9 cellular contexts compared by ENCODE assay signal in genomic region chr4:113574636-113575103, GRCh38.
A peak's percentile ranks its signal among the peaks of the same experiment; 100 is the strongest.
DNase-seq lines count a peak whose midpoint lies in the region; ATAC-seq and TF ChIP-seq lines count a peak whose summit lies in the region.
"Had no signal": no experiment of that assay in that cellular context is flagged by ENCODE, and none has a peak within 500 bp of the region (broad histone marks: within the 10 kb centered on the region; RNA-seq: fewer than 3 reads in every experiment).

No MANE protein-coding gene starts in this region.

- no peak overlapping the region for H3K4me3 Mint-ChIP-seq in activated naive CD4-positive, alpha-beta T cell treated with anti-CD3 and anti-CD28 coated beads for 36 hours

- ATAC-seq in thoracic aorta (ENCODE audit: insufficient number of reproducible peaks, low FRiP score, low read depth): peak; percentile 45
- ATAC-seq in GM19467 (IDR thresholded peaks at IDR 0.05; ENCODE audit: unreplicated experiment): no peak

- peak; percentile 5 for DNase-seq in brain pericyte (ENCODE audit: low read depth, low spot score)
- DNase-seq in kidney epithelial cell (ENCODE audit: low read depth): peak; percentile 19
- no peak for DNase-seq in thoracic aorta (ENCODE audit: low spot score)
- no peak for DNase-seq in activated CD4-positive, alpha-beta T cell treated with anti-CD3 and anti-CD28 coated beads, Interleukin-2, amount 50 U/mL, for 4 hours
- no peak for DNase-seq in activated naive CD4-positive, alpha-beta T cell treated with anti-CD3 and anti-CD28 coated beads for 36 hours
- no peak for DNase-seq in DMS79 treated with DMSO at 0.1 percent for 48 hours (lab: John Stamatoyannopoulos, UW)
- DNase-seq: T-helper 9 cell had no signal

- peaks cover 5% of the 10 kb centered on the region for H3K9me3 Mint-ChIP-seq in activated naive CD4-positive, alpha-beta T cell treated with anti-CD3 and anti-CD28 coated beads for 36 hours

- peak overlapping the region; percentile 23 to 53 for H3K27ac ChIP-seq in thoracic aorta

- H3K27me3 Mint-ChIP-seq in activated naive CD4-positive, alpha-beta T cell treated with anti-CD3 and anti-CD28 coated beads for 36 hours (ENCODE audit: low read depth): no peaks in the 10 kb centered on the region

- H3K4me1 Mint-ChIP-seq in activated naive CD4-positive, alpha-beta T cell treated with anti-CD3 and anti-CD28 coated beads for 36 hours (ENCODE audit: low read depth): peaks cover 56% of the 10 kb centered on the region

- TF ChIP-seq CTCF in kidney epithelial cell (IDR thresholded peaks at IDR 0.05; ENCODE audit: insufficient read depth, low read length, poor library complexity, severe bottlenecking) (no peak), thoracic aorta (IDR thresholded peaks at IDR 0.05) (no peak)

- CTCF ChIA-PET in activated naive CD4-positive, alpha-beta T cell treated with anti-CD3 and anti-CD28 coated beads for 36 hours (lab: Charles Lee): no interaction called here

- H3K27ac Mint-ChIP-seq in activated naive CD4-positive, alpha-beta T cell treated with anti-CD3 and anti-CD28 coated beads for 36 hours: no peak overlapping the region

- H3K36me3 Mint-ChIP-seq in activated naive CD4-positive, alpha-beta T cell treated with anti-CD3 and anti-CD28 coated beads for 36 hours (ENCODE audit: low read depth): peaks cover 19% of the 10 kb centered on the region

- no peak for TF ChIP-seq EP300 in Ishikawa (IDR thresholded peaks at IDR 0.05; ENCODE audit: borderline replicate concordance)

- no peaks in the 10 kb centered on the region for H3K9me3 ChIP-seq in thoracic aorta

- H3K36me3 ChIP-seq in kidney epithelial cell (ENCODE audit: control insufficient read depth, insufficient read depth, low read length): no peaks in the 10 kb centered on the region
- no peaks in the 10 kb centered on the region for H3K36me3 ChIP-seq in thoracic aorta

- no peak for TF ChIP-seq RAD21 in Ishikawa (IDR thresholded peaks at IDR 0.05; ENCODE audit: low read depth)

- H3K27me3 ChIP-seq in kidney epithelial cell (ENCODE audit: control insufficient read depth, insufficient read depth, low read length) (no peaks in the 10 kb centered on the region), thoracic aorta (replicated peaks; ENCODE audit: insufficient read depth) (no peaks in the 10 kb centered on the region)

- H3K4me3 ChIP-seq in kidney epithelial cell (ENCODE audit: low read depth, low read length): no peak overlapping the region
- no peak overlapping the region for H3K4me3 ChIP-seq in thoracic aorta

- peaks cover 17 to 28% of the 10 kb centered on the region in 2 donors for H3K4me1 ChIP-seq in thoracic aorta (ENCODE audit: control insufficient read depth in 1 of 2, low read depth in 2 of 2)

- intact Hi-C loops in activated naive CD4-positive, alpha-beta T cell treated with anti-CD3 and anti-CD28 coated beads for 36 hours (cut with micrococcal nuclease): no loop called here

TF ChIP-seq in Ishikawa, 13 proteins besides CTCF, POLR2A, EP300 and RAD21:
- TF ChIP-seq TEAD4 (IDR thresholded peaks at IDR 0.05) (peak; percentile 68), CEBPB (IDR thresholded peaks at IDR 0.05) (no peak)

Comparison
In these comparisons a context has a peak if more than half of its experiments do, and no peak if none do; other contexts are left out.
1. DNase-seq: peak in brain pericyte (single experiment) and kidney epithelial cell (single experiment); none in thoracic aorta (single experiment), activated CD4-positive, alpha-beta T cell treated with anti-CD3 and anti-CD28 coated beads, Interleukin-2, amount 50 U/mL, for 4 hours (0 of 2), activated naive CD4-positive, alpha-beta T cell treated with anti-CD3 and anti-CD28 coated beads for 36 hours (single experiment) and DMS79 treated with DMSO at 0.1 percent for 48 hours (single experiment).